8 cellular contexts compared by ENCODE assay signal in genomic region chr14:24339284-24340151, GRCh38. TPM values are rescaled to one million over a fixed set of nuclear protein-coding genes. Genes with fewer than 3 reads are reported as not detected.
DNase-seq lines count a peak whose midpoint lies in the region; ATAC-seq and TF ChIP-seq lines count a peak whose summit lies in the region.

Gene RIPK3 (minus strand): TSS chr14:24339991. CDS start chr14:24339826, 165 bp downstream.

- no peaks in the 10 kb centered on the region for H3K9me3 ChIP-seq in CD4-positive, alpha-beta T cell (ENCODE audit: control insufficient read depth, low read length)

- H3K27me3 ChIP-seq in CD4-positive, alpha-beta T cell (ENCODE audit: control insufficient read depth, insufficient read depth, low read length): peaks cover 11% of the 10 kb centered on the region
- peaks cover 7% of the 10 kb centered on the region for H3K27me3 ChIP-seq in rectal smooth muscle tissue (ENCODE audit: control insufficient read depth, insufficient read depth, low read length)

- intact Hi-C loops in CD4-positive, alpha-beta T cell (cut with DNase I, micrococcal nuclease): loop anchor here in 1 of 2 experiments (10.0 kb wide), 1 partner anchor 335 kb away; no protein-coding TSS in a partner anchor
- intact Hi-C loops in Right ventricle myocardium inferior (cut with DNase I): no loop called here

- H3K27ac Mint-ChIP-seq in CD4-positive, alpha-beta T cell: peak within 1 kb of the TSS; percentile 82

- POLR2A ChIA-PET in CD4-positive, alpha-beta T cell (lab: Charles Lee): interaction anchor here (0.7 to 11.3 kb wide), 8 partner anchors 13 to 97 kb away, joined by 3 to 270 read pairs (median 4); partner anchors contain the start of genes CBLN3, KHNYN, LTB4R and RABGGTA

- no peak within 1 kb of the TSS for H3K27ac ChIP-seq in CD4-positive, alpha-beta T cell (ENCODE audit: low read depth, low read length)
- H3K27ac ChIP-seq in rectal smooth muscle tissue (ENCODE audit: low read depth, low read length) (no peak within 1 kb of the TSS), caudate nucleus (ENCODE audit: low read depth, low read length) (no peak within 1 kb of the TSS)

- no peaks in the 10 kb centered on the region for H3K9me3 Mint-ChIP-seq in CD4-positive, alpha-beta T cell

- TF ChIP-seq CTCF in CD4-positive, alpha-beta T cell (IDR thresholded peaks at IDR 0.05): no peak

- DNase-seq in CD4-positive, alpha-beta T cell: peak; percentile 52 to 78 (median 65)
- peak; percentile 23 to 34 for DNase-seq in Kasumi-1 (lab: John Stamatoyannopoulos, UW)
- peak; percentile 75 for DNase-seq in activated T-cell treated with anti-CD3 and anti-CD28 coated beads, Interleukin-2, amount 50 U/mL, for 1 hour
- DNase-seq in Right ventricle myocardium inferior (ENCODE audit: missing footprints): peak; percentile 86
- DNase-seq in caudate nucleus (lab: John Stamatoyannopoulos, UW): no peak
- DNase-seq in SW 1271 (lab: John Stamatoyannopoulos, UW): no peak

- H3K9ac ChIP-seq in rectal smooth muscle tissue (ENCODE audit: low read length): peak within 1 kb of the TSS; percentile 21

- peak within 1 kb of the TSS; percentile 94 for H3K4me3 Mint-ChIP-seq in CD4-positive, alpha-beta T cell

- H3K4me1 ChIP-seq in rectal smooth muscle tissue (ENCODE audit: control insufficient read depth, insufficient read depth, low read length): no peaks in the 10 kb centered on the region

- peak; percentile 93 for ATAC-seq in CD4-positive, alpha-beta T cell (ENCODE audit: poor library complexity)
- ATAC-seq in GM21390 (IDR thresholded peaks at IDR 0.05; ENCODE audit: unreplicated experiment): peak; percentile 94
- peak; percentile 53 for ATAC-seq in Right ventricle myocardium inferior

- H3K4me1 Mint-ChIP-seq in CD4-positive, alpha-beta T cell (ENCODE audit: low read depth): peaks cover 31% of the 10 kb centered on the region

- CTCF ChIA-PET in CD4-positive, alpha-beta T cell (lab: Charles Lee): interaction anchor here (0.7 to 2.3 kb wide), 5 partner anchors 7 to 751 kb away, joined by 3 to 7 read pairs (median 5); partner anchors contain the start of gene CIDEB

- H3K36me3 ChIP-seq in rectal smooth muscle tissue (ENCODE audit: control insufficient read depth, insufficient read depth, low read length): peaks cover 2% of the 10 kb centered on the region

- H3K36me3 Mint-ChIP-seq in CD4-positive, alpha-beta T cell (ENCODE audit: low read depth): peaks cover 45% of the 10 kb centered on the region

- H3K27me3 Mint-ChIP-seq in CD4-positive, alpha-beta T cell: peaks cover 31% of the 10 kb centered on the region

- peak within 1 kb of the TSS; percentile 78 for H3K4me3 ChIP-seq in rectal smooth muscle tissue (ENCODE audit: low read length)

RNA-seq across cellular contexts. Expression of gene RIPK3, which starts in this region (rescaled TPM):
- 10 to 100 TPM; 18.1 to 18.9 TPM for total RNA-seq in CD4-positive, alpha-beta T cell
- total RNA-seq in Right ventricle myocardium inferior: 4.2 TPM

Comparison
In these comparisons a context has a peak if more than half of its experiments do, and no peak if none do; other contexts are left out.
1. DNase-seq: peak in CD4-positive, alpha-beta T cell (10 of 10), Kasumi-1 (2 of 2), activated T-cell treated with anti-CD3 and anti-CD28 coated beads, Interleukin-2, amount 50 U/mL, for 1 hour (single experiment) and Right ventricle myocardium inferior (single experiment); none in caudate nucleus (0 of 61) and SW 1271 (0 of 2).
2. Peak in every context shown above with its lines, with median percentiles within 50 percentile points of each other: ATAC-seq.